Comparison of ENCODE assay signal across 16 cellular contexts in genomic region chr22:41050873-41051272, GRCh38. TPM values are rescaled to one million over a fixed set of nuclear protein-coding genes. Genes with fewer than 3 reads are reported as not detected.
DNase-seq lines count a peak whose midpoint lies in the region; ATAC-seq and TF ChIP-seq lines count a peak whose summit lies in the region.
"Had no signal": no experiment of that assay in that cellular context is flagged by ENCODE, and none has a peak within 500 bp of the region (broad histone marks: within the 10 kb centered on the region; RNA-seq: fewer than 3 reads in every experiment).

No MANE protein-coding gene starts in this region.

- no peak for TF ChIP-seq POLR2A in GM18505 (IDR thresholded peaks at IDR 0.05; ENCODE audit: borderline replicate concordance, extremely low read depth, insufficient read depth, insufficient read length)
- TF ChIP-seq POLR2A in heart left ventricle (IDR thresholded peaks at IDR 0.05), result no peak

- peaks cover 8% of the 10 kb centered on the region for H4K20me1 ChIP-seq in smooth muscle cell (ENCODE audit: low read depth)

- ATAC-seq in GM18505 (IDR thresholded peaks at IDR 0.05; ENCODE audit: unreplicated experiment) (no peak), heart left ventricle (no peak)
- ATAC-seq: GM12878 had no signal

- H3K9me3 ChIP-seq in adipocyte (ENCODE audit: control insufficient read depth, low read length) (no peaks in the 10 kb centered on the region), smooth muscle cell (replicated peaks; ENCODE audit: low read depth) (no peaks in the 10 kb centered on the region), heart left ventricle (no peaks in the 10 kb centered on the region)
- H3K9me3 ChIP-seq: Caco-2, MG63 had no signal

- H3F3A ChIP-seq in smooth muscle cell (ENCODE audit: low read depth), result peaks cover 20% of the 10 kb centered on the region

- H2AFZ ChIP-seq in smooth muscle cell (ENCODE audit: low read depth), result no peak overlapping the region

- no peak overlapping the region for H3K9ac ChIP-seq in adipocyte (ENCODE audit: low read length)
- H3K9ac ChIP-seq in smooth muscle cell (ENCODE audit: low read depth), result no peak overlapping the region

- peak; percentile 22 for TF ChIP-seq CTCF in smooth muscle cell (IDR thresholded peaks at IDR 0.05; ENCODE audit: borderline replicate concordance, insufficient read depth, poor library complexity, severe bottlenecking)
- no peak for TF ChIP-seq CTCF in heart left ventricle (IDR thresholded peaks at IDR 0.05)

- H3K36me3 ChIP-seq in adipocyte (ENCODE audit: control insufficient read depth, insufficient read depth, low read length, severe bottlenecking) (no peaks in the 10 kb centered on the region), smooth muscle cell (ENCODE audit: low read depth) (no peaks in the 10 kb centered on the region), heart left ventricle (no peaks in the 10 kb centered on the region)
- H3K36me3 ChIP-seq: MG63 had no signal

- no peaks in the 10 kb centered on the region for H3K27me3 ChIP-seq in adipocyte (replicated peaks; ENCODE audit: control insufficient read depth, insufficient read depth, low read length)
- no peaks in the 10 kb centered on the region for H3K27me3 ChIP-seq in smooth muscle cell (ENCODE audit: low read depth)
- no peaks in the 10 kb centered on the region for H3K27me3 ChIP-seq in heart left ventricle
- H3K27me3 ChIP-seq: MG63 had no signal

- peak; percentile 29 for DNase-seq in ELR (ENCODE audit: low read depth)
- DNase-seq in adipocyte (ENCODE audit: low read depth), result peak; percentile 43
- peak; percentile 25 for DNase-seq in fibroblast of peridontal ligament (ENCODE audit: extremely low read depth)
- DNase-seq in smooth muscle cell (lab: John Stamatoyannopoulos, UW; ENCODE audit: unreplicated experiment), result no peak
- DNase-seq in heart left ventricle, result no peak
- no peak for DNase-seq in activated CD4-positive, alpha-beta T cell treated with anti-CD3 and anti-CD28 coated beads for 48 hours
- DNase-seq: Caco-2, MG63, NCI-H1105, NCI-H1930, NCI-H524 treated with DMSO at 0.1 percent for 48 hours, SIG-M5, SW 1271 had no signal

- H3K4me1 ChIP-seq in adipocyte (ENCODE audit: control insufficient read depth, insufficient read depth, low read length) (peaks cover 19% of the 10 kb centered on the region), smooth muscle cell (ENCODE audit: low read depth) (no peaks in the 10 kb centered on the region), heart left ventricle (peaks cover 0 to 21% (median 10%) of the 10 kb centered on the region in 12 donors)

- no peaks in the 10 kb centered on the region for H3K79me2 ChIP-seq in smooth muscle cell (ENCODE audit: low read depth)

- H3K27ac ChIP-seq in smooth muscle cell (ENCODE audit: low read depth), result no peak overlapping the region
- H3K27ac ChIP-seq in heart left ventricle, result no peak overlapping the region
- H3K27ac ChIP-seq: C4-2B had no signal

- H3K4me2 ChIP-seq in smooth muscle cell, result no peak overlapping the region

- WGBS in smooth muscle cell (ENCODE audit: low lambda C conversion rate), result 93% methylated on average over 2 of the region's 2 CpGs
- 94 to 100% (median 95%) methylated on average over 2 of the region's 2 CpGs for WGBS in heart left ventricle, 4 donors

- intact Hi-C loops in heart left ventricle (cut with DNase I), result no loop called here

- H3K4me3 ChIP-seq in adipocyte (ENCODE audit: low read length) (no peak overlapping the region), smooth muscle cell (no peak overlapping the region), heart left ventricle (no peak overlapping the region)
- H3K4me3 ChIP-seq: GM12878, MG63 had no signal

RNA-seq across cellular contexts. Expression of gene EP300, which starts 41.5 kb away (rescaled TPM):
- total RNA-seq in smooth muscle cell (46.4 and 46.8 TPM in 2 replicates), heart left ventricle (10 to 100 TPM; 21.1 to 58.0 (median 39.5) TPM)
- polyA plus RNA-seq in smooth muscle cell (10.3 and 27.8 TPM in 2 replicates), heart left ventricle (10 to 100 TPM; 11.4 to 14.9 TPM)

Comparison
In these comparisons a context has a peak if more than half of its experiments do, and no peak if none do; other contexts are left out.
1. DNase-seq: peak in ELR (single experiment), adipocyte (single experiment) and fibroblast of peridontal ligament (single experiment); none in smooth muscle cell (single experiment), heart left ventricle (0 of 5) and activated CD4-positive, alpha-beta T cell treated with anti-CD3 and anti-CD28 coated beads for 48 hours (single experiment).